Comparison of ENCODE assay signal across 8 cellular contexts in the genomic region with DNA sequence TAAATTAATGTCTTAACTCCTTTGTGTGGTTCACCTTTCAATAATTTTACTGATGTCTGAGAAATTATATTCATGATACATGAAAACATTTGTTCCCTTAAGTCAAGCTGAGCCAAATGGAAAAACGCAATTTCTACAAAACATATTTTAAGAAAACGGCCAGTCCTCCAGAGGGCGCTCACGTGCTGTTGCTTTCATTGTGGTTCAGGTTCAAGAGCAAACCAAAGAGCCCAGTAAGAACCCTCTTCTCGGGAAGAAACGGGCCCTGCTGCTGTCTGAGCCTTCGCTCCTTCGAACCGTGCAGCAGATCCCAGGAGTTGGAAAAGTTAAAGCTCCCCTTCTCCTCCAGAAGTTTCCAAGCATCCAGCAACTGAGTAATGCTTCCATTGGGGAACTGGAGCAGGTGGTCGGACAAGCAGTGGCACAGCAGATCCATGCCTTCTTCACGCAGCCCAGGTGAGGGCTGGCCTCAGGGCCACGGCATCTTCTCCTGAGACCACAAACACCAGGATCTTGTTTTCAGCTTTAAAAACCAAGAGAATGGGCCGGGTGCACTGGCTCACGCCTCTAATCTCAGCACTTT. TPM values are rescaled to one million over a fixed set of nuclear protein-coding genes. Genes with fewer than 3 reads are reported as not detected.
DNase-seq lines count a peak whose midpoint lies in the region; ATAC-seq and TF ChIP-seq lines count a peak whose summit lies in the region.

No MANE protein-coding gene starts in this region.

- peaks cover 8% of the 10 kb centered on the region for H3K27me3 Mint-ChIP-seq in endothelial cell (ENCODE audit: unreplicated experiment)

- no peak for ATAC-seq in HG03280 (IDR thresholded peaks at IDR 0.05; ENCODE audit: unreplicated experiment)

- H3K4me1 Mint-ChIP-seq in endothelial cell (ENCODE audit: unreplicated experiment): peaks cover 2% of the 10 kb centered on the region

- H3K27ac Mint-ChIP-seq in endothelial cell (ENCODE audit: unreplicated experiment): no peak overlapping the region

- CTCF ChIA-PET in HEK293T (lab: Yijun Ruan, JAX): interaction anchor here (0.6 to 1.2 kb wide), 5 partner anchors 76 to 223 kb away, joined by 3 to 5 read pairs (median 4); no protein-coding TSS in a partner anchor

- DNase-seq in C1 segment of cervical spinal cord (lab: John Stamatoyannopoulos, UW) (peak in 10 of 14 donors; percentile 4 to 63 (median 30)), HEK293T (ENCODE audit: extremely low spot score) (peak; percentile 63), NCI-H82 (lab: John Stamatoyannopoulos, UW) (peak; percentile 82), endothelial cell (ENCODE audit: low spot score) (peak; percentile 66), myocyte (ENCODE audit: low read depth) (peak; percentile 70)
- peak; percentile 22 to 65 for DNase-seq in activated CD8-positive, alpha-beta memory T cell treated with anti-CD3 and anti-CD28 coated beads for 1 hour (ENCODE audit: extremely low read depth in 1 of 2, low read depth in 1 of 2)
- DNase-seq in stimulated activated CD8-positive, alpha-beta memory T cell treated with anti-CD3 and anti-CD28 coated beads, Interleukin-7, amount 100 ng/mL, for 4 hours (ENCODE audit: low read depth in 2 of 2): peak; percentile 40 to 49

- H3K4me3 Mint-ChIP-seq in endothelial cell (ENCODE audit: unreplicated experiment): no peak overlapping the region

- TF ChIP-seq CTCF in endothelial cell (IDR thresholded peaks at IDR 0.05; ENCODE audit: unreplicated experiment): peak; percentile 82

- peaks cover 5% of the 10 kb centered on the region for H3K36me3 Mint-ChIP-seq in endothelial cell (ENCODE audit: low read depth, unreplicated experiment)

- no peaks in the 10 kb centered on the region for H3K9me3 Mint-ChIP-seq in endothelial cell (ENCODE audit: unreplicated experiment)

- POLR2A ChIA-PET in HEK293T (lab: Yijun Ruan, JAX): no interaction called here

TF ChIP-seq in HEK293T, 16 proteins besides CTCF, POLR2A, EP300 and RAD21:
- TF ChIP-seq FOXA1 (IDR thresholded peaks at IDR 0.05) (no peak), NFRKB (IDR thresholded peaks at IDR 0.05) (no peak), ELF4 (IDR thresholded peaks at IDR 0.05) (no peak), LEF1 (IDR thresholded peaks at IDR 0.05; ENCODE audit: borderline replicate concordance) (no peak), CTBP1 (IDR thresholded peaks at IDR 0.05; ENCODE audit: borderline replicate concordance) (no peak), FOXM1 (IDR thresholded peaks at IDR 0.05; ENCODE audit: borderline replicate concordance) (no peak), FOXK2 (IDR thresholded peaks at IDR 0.05) (no peak), HDGF (IDR thresholded peaks at IDR 0.05; ENCODE audit: borderline replicate concordance) (no peak), L3MBTL2 (conservative IDR thresholded peaks at IDR 0.05) (no peak), SUZ12 (IDR thresholded peaks at IDR 0.05) (no peak), ARNT (IDR thresholded peaks at IDR 0.05) (no peak), SP1 (IDR thresholded peaks at IDR 0.05) (no peak)

RNA-seq across cellular contexts. Expression of a gene that starts 4.3 kb away (rescaled TPM):
- total RNA-seq in endothelial cell (ENCODE audit: unreplicated experiment) (2.8 TPM), myocyte (2.0 and 4.1 TPM in 2 replicates)
- polyA plus RNA-seq in myocyte (2012): 4.9 TPM

RNA-seq across cellular contexts. Expression of a gene that starts 4.6 kb away (rescaled TPM):
- total RNA-seq in endothelial cell (ENCODE audit: unreplicated experiment): 34.3 TPM
- 9.6 and 11.0 TPM in 2 replicates for total RNA-seq in myocyte
- 20.6 TPM for polyA plus RNA-seq in myocyte (2012)

Comparison
In these comparisons a context has a peak if more than half of its experiments do, and no peak if none do; other contexts are left out.
1. DNase-seq: peak in every context shown above with its lines; median percentile 82 in NCI-H82; 70 in myocyte; 66 in endothelial cell; 63 in HEK293T; 44 in stimulated activated CD8-positive, alpha-beta memory T cell treated with anti-CD3 and anti-CD28 coated beads, Interleukin-7, amount 100 ng/mL, for 4 hours; 44 in activated CD8-positive, alpha-beta memory T cell treated with anti-CD3 and anti-CD28 coated beads for 1 hour; 30 in C1 segment of cervical spinal cord.